In the genomic region with DNA sequence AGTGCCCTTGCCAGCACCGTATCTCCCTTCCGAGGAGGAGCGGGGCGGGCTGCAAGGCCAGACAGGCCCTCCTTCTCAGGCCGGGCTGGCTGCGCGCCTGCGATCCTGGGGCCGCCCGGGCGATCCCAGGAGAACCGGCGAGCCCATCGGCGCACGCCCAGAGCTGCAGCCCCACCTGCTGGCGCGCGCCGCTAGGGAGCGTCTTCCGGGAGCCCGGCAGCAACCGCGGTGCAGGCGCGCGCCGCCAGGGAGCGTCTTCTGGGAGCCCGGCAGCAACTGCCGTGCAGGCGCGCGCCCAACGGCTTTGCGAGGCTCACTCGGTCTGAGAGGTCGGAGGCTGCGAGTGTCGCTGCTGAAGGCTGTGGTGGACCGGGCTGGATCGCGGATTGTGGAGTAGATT, we compare ENCODE assay signal across 8 cellular contexts.
DNase-seq lines count a peak whose midpoint lies in the region; ATAC-seq and TF ChIP-seq lines count a peak whose summit lies in the region.
"Not testable (repeated sequence)": the region's sequence is repeated elsewhere in the genome, so short reads cannot be mapped to it uniquely, and the experiment has no call there.

No MANE protein-coding gene starts in this region.

- not testable (repeated sequence) for H3K27me3 Mint-ChIP-seq in WTC11 (ENCODE audit: low read depth)

- not testable (repeated sequence) for H3K4me3 Mint-ChIP-seq in WTC11

- ATAC-seq in GM21423 (IDR thresholded peaks at IDR 0.05; ENCODE audit: unreplicated experiment) (peak; percentile 100), HG03108 (IDR thresholded peaks at IDR 0.05; ENCODE audit: unreplicated experiment) (peak; percentile 100), WTC11 (peak; percentile 100)

- H3K9me3 Mint-ChIP-seq in WTC11 = not testable (repeated sequence)

- H3K36me3 Mint-ChIP-seq in WTC11 = not testable (repeated sequence)

- not testable (repeated sequence) for DNase-seq in GM10248 (ENCODE audit: extremely low spot score)
- DNase-seq in WTC11 (ENCODE audit: low spot score) = peak; percentile 94
- DNase-seq in activated naive CD4-positive, alpha-beta T cell treated with Interleukin-2 at 50 U/mL for 16 hours = peak; percentile 81
- DNase-seq in head of caudate nucleus = peak; percentile 26 to 94 (median 78)
- DNase-seq in posterior vena cava (ENCODE audit: low spot score) = peak; percentile 91
- DNase-seq in stimulated activated CD8-positive, alpha-beta memory T cell treated with anti-CD3 and anti-CD28 coated beads, Interleukin-7, amount 100 ng/mL, for 48 hours (ENCODE audit: extremely low read depth in 1 of 2, low read depth in 1 of 2) = peak; percentile 71 to 72

- TF ChIP-seq CTCF in GM10248 (IDR thresholded peaks at IDR 0.05; ENCODE audit: control extremely low read depth, extremely low read depth, low read depth, missing control alignments) = peak; percentile 79
- peak; percentile 41; the same call in 1 of the 2 replicates for TF ChIP-seq CTCF in WTC11 (IDR thresholded peaks at IDR 0.05)

- intact Hi-C loops in head of caudate nucleus (cut with DNase I); posterior vena cava (cut with DNase I): not testable (repeated sequence)

- CTCF ChIA-PET in GM10248 (lab: Yijun Ruan, JAX); WTC11 (lab: Charles Lee): not testable (repeated sequence)

- not testable (repeated sequence) for H3K27ac Mint-ChIP-seq in WTC11

- not testable (repeated sequence) for H3K4me1 Mint-ChIP-seq in WTC11

- POLR2A ChIA-PET in GM10248 (lab: Yijun Ruan, JAX); WTC11 (lab: Charles Lee): not testable (repeated sequence)
